In the genomic region with DNA sequence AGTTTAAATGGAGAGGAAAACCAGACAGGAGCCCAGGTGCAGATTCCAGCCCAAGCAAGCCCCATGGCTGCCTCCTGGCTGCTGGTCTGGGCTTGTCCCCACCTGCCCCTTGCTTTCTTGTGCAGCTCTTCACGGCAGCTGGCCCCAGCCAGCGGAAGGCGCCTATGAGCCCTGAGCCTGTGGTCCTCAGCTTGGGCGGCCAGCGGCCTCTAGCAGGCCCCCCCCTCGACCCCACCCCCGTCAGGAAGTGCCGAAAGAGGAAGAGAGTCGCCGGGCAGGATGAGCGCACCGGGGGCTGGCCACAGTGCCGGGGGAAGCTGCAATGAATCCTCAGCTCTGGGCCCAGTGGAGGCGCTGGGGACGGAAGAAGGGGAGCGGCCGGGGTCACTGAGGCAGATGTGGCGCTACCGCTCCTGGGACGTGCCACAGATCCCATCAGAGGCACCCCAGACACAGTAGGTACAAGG, we compare ENCODE assay signal across 9 cellular contexts. TPM values are rescaled to one million over a fixed set of nuclear protein-coding genes. Genes with fewer than 3 reads are reported as not detected.
A peak's percentile ranks its signal among the peaks of the same experiment; 100 is the strongest.
DNase-seq lines count a peak whose midpoint lies in the region; ATAC-seq, FAIRE-seq and TF ChIP-seq lines count a peak whose summit lies in the region.
"Had no signal": no experiment of that assay in that cellular context is flagged by ENCODE, and none has a peak within 500 bp of the region (broad histone marks: within the 10 kb centered on the region; RNA-seq: fewer than 3 reads in every experiment).

No MANE protein-coding gene starts in this region.

- H4K20me1 ChIP-seq in keratinocyte (ENCODE audit: control insufficient read depth, extremely low read depth, insufficient read depth, low read length): no peaks in the 10 kb centered on the region

- peaks cover 7 to 26% of the 10 kb centered on the region in 2 donors for H3K36me3 Mint-ChIP-seq in CD14-positive monocyte
- H3K36me3 Mint-ChIP-seq in activated T-helper 1 cell treated with anti-CD3 and anti-CD28 coated beads, Interleukin-12 subunit alpha, Interleukin-12 subunit beta, Interleukin-2, Interleukin-4 antibody, amounts not matched to agents 30 ng/mL and 10 ng/mL and 1 ng/mL, durations not matched to agents 14 hours and 24 hours and 36 hours (ENCODE audit: low read depth): peaks cover 5% of the 10 kb centered on the region

- H3K4me3 ChIP-seq in HUES48 (ENCODE audit: low read depth, low read length): no peak overlapping the region
- peak overlapping the region; percentile 57 to 81 (median 75) for H3K4me3 ChIP-seq in keratinocyte (ENCODE audit: control insufficient read depth in 2 of 3, extremely low read depth in 1 of 3, insufficient read depth in 2 of 3, low read depth in 1 of 3, low read length in 3 of 3)
- no peak overlapping the region for H3K4me3 ChIP-seq in thymus (ENCODE audit: low read length)
- H3K4me3 ChIP-seq in small intestine (ENCODE audit: low read depth in 1 of 2, low read length in 2 of 2): no peak overlapping the region

- peaks cover 72% of the 10 kb centered on the region for H3K4me1 ChIP-seq in HUES48 (ENCODE audit: control insufficient read depth, insufficient read depth, low read length)
- H3K4me1 ChIP-seq in keratinocyte (ENCODE audit: control insufficient read depth, extremely low read depth, insufficient read depth, low read length): peaks cover 55% of the 10 kb centered on the region
- H3K4me1 ChIP-seq in thymus (ENCODE audit: control insufficient read depth, insufficient read depth, low read length): peaks cover 40% of the 10 kb centered on the region
- H3K4me1 ChIP-seq in small intestine (ENCODE audit: control insufficient read depth in 2 of 2, insufficient read depth in 1 of 2, low read depth in 1 of 2, low read length in 1 of 2): peaks cover 2 to 7% of the 10 kb centered on the region in 2 donors

- ATAC-seq in GM18502 (IDR thresholded peaks at IDR 0.05; ENCODE audit: poor library complexity, unreplicated experiment): no peak

- H3K9me3 Mint-ChIP-seq in CD14-positive monocyte: peaks cover 0 to 4% (median 0%) of the 10 kb centered on the region in 7 donors
- H3K9me3 Mint-ChIP-seq in activated T-helper 1 cell treated with anti-CD3 and anti-CD28 coated beads, Interleukin-12 subunit alpha, Interleukin-12 subunit beta, Interleukin-2, Interleukin-4 antibody, amounts not matched to agents 30 ng/mL and 10 ng/mL and 1 ng/mL, durations not matched to agents 14 hours and 24 hours and 36 hours: no peaks in the 10 kb centered on the region

- 25% methylated on average over 20 of the region's 20 CpGs for WGBS in thymus
- 48 to 68% (median 64%) methylated on average over 18 to 20 of the region's 20 CpGs for WGBS in small intestine, 3 donors

- dilution Hi-C loops in keratinocyte (cut with MboI; ENCODE audit: extremely low pct_ligation_motif_present, low sequenced_read_pairs): no loop called here

- DNase-seq in CD14-positive monocyte (ENCODE audit: low spot score): peak; percentile 80
- no peak for DNase-seq in activated T-helper 1 cell treated with anti-CD3 and anti-CD28 coated beads, Interleukin-12 subunit alpha, Interleukin-12 subunit beta, Interleukin-2, Interleukin-4 antibody, amounts not matched to agents 30 ng/mL and 10 ng/mL and 1 ng/mL, durations not matched to agents 14 hours and 24 hours and 36 hours (ENCODE audit: low spot score)
- peak; percentile 73 for DNase-seq in keratinocyte (ENCODE audit: low read depth, low spot score)
- no peak for DNase-seq in HK-2 (ENCODE audit: unreplicated experiment)
- no peak for DNase-seq in small intestine

- intact Hi-C loops in CD14-positive monocyte (cut with micrococcal nuclease): loop anchor here in 1 of 2 donors (10.0 kb wide), 1 partner anchor 220 kb away; a partner anchor contains a TSS
- intact Hi-C loops in activated T-helper 1 cell treated with anti-CD3 and anti-CD28 coated beads, Interleukin-12 subunit alpha, Interleukin-12 subunit beta, Interleukin-2, Interleukin-4 antibody, amounts not matched to agents 30 ng/mL and 10 ng/mL and 1 ng/mL, durations not matched to agents 14 hours and 24 hours and 36 hours (cut with micrococcal nuclease): loop anchor here (5.0 kb wide), 1 partner anchor 498 kb away; a partner anchor contains a TSS

- FAIRE-seq in keratinocyte (lab: Jason Lieb, UNC) (peak; percentile 63), small intestine (lab: Jason Lieb, UNC) (no peak)
- FAIRE-seq: GM18507 had no signal

- H2AFZ ChIP-seq in keratinocyte (ENCODE audit: control insufficient read depth, low read length): peak overlapping the region; percentile 1

- TF ChIP-seq CTCF in CD14-positive monocyte (IDR thresholded peaks at IDR 0.05): no peak
- peak in 2 of 3 experiments; percentile 4 to 22 for TF ChIP-seq CTCF in keratinocyte (optimal IDR thresholded peaks at IDR 0.05 in 1 of 3, IDR thresholded peaks at IDR 0.05 in 1 of 3, conservative IDR thresholded peaks at IDR 0.05 in 1 of 3; ENCODE audit: extremely low read depth in 1 of 3, insufficient read depth in 2 of 3, low read length in 3 of 3)

- H3K79me2 ChIP-seq in keratinocyte (ENCODE audit: control insufficient read depth, insufficient read depth, low read length): peaks cover 42% of the 10 kb centered on the region

- H3K27me3 ChIP-seq in HUES48 (ENCODE audit: control insufficient read depth, insufficient read depth, low read length): peaks cover 11% of the 10 kb centered on the region; the same call in 1 of the 2 replicates
- no peaks in the 10 kb centered on the region for H3K27me3 ChIP-seq in keratinocyte (ENCODE audit: control insufficient read depth, extremely low read depth, insufficient read depth, low read length)
- no peaks in the 10 kb centered on the region for H3K27me3 ChIP-seq in thymus (ENCODE audit: control insufficient read depth, insufficient read depth)
- H3K27me3 ChIP-seq in small intestine (ENCODE audit: control insufficient read depth in 2 of 2, insufficient read depth in 2 of 2, low read length in 2 of 2): no peaks in the 10 kb centered on the region

- peak overlapping the region; percentile 96 to 100 for H3K4me3 Mint-ChIP-seq in CD14-positive monocyte
- peak overlapping the region; percentile 85 for H3K4me3 Mint-ChIP-seq in activated T-helper 1 cell treated with anti-CD3 and anti-CD28 coated beads, Interleukin-12 subunit alpha, Interleukin-12 subunit beta, Interleukin-2, Interleukin-4 antibody, amounts not matched to agents 30 ng/mL and 10 ng/mL and 1 ng/mL, durations not matched to agents 14 hours and 24 hours and 36 hours

- H3K9me1 ChIP-seq in keratinocyte (ENCODE audit: control insufficient read depth, extremely low read depth, insufficient read depth, low read length): peaks cover 3% of the 10 kb centered on the region

- peak overlapping the region; percentile 0 for H3K27ac ChIP-seq in HUES48 (ENCODE audit: low read depth, low read length)
- peak overlapping the region; percentile 22 for H3K27ac ChIP-seq in keratinocyte (ENCODE audit: control insufficient read depth, insufficient read depth, low read length)
- H3K27ac ChIP-seq in thymus (ENCODE audit: low read depth): peak overlapping the region; percentile 32
- H3K27ac ChIP-seq in small intestine (ENCODE audit: low read depth in 1 of 2, low read length in 1 of 2): peak overlapping the region in 1 of 2 donors; percentile 37

- peak overlapping the region; percentile 95 to 99 (median 96) for H3K27ac Mint-ChIP-seq in CD14-positive monocyte
- peak overlapping the region; percentile 57 for H3K27ac Mint-ChIP-seq in activated T-helper 1 cell treated with anti-CD3 and anti-CD28 coated beads, Interleukin-12 subunit alpha, Interleukin-12 subunit beta, Interleukin-2, Interleukin-4 antibody, amounts not matched to agents 30 ng/mL and 10 ng/mL and 1 ng/mL, durations not matched to agents 14 hours and 24 hours and 36 hours

- peaks cover 89% of the 10 kb centered on the region for H3K4me1 Mint-ChIP-seq in CD14-positive monocyte
- H3K4me1 Mint-ChIP-seq in activated T-helper 1 cell treated with anti-CD3 and anti-CD28 coated beads, Interleukin-12 subunit alpha, Interleukin-12 subunit beta, Interleukin-2, Interleukin-4 antibody, amounts not matched to agents 30 ng/mL and 10 ng/mL and 1 ng/mL, durations not matched to agents 14 hours and 24 hours and 36 hours (ENCODE audit: low read depth): peaks cover 72% of the 10 kb centered on the region

- peaks cover 0 to 3% (median 3%) of the 10 kb centered on the region in 3 donors for H3K27me3 Mint-ChIP-seq in CD14-positive monocyte (ENCODE audit: low read depth in 3 of 3)
- peaks cover 3% of the 10 kb centered on the region for H3K27me3 Mint-ChIP-seq in activated T-helper 1 cell treated with anti-CD3 and anti-CD28 coated beads, Interleukin-12 subunit alpha, Interleukin-12 subunit beta, Interleukin-2, Interleukin-4 antibody, amounts not matched to agents 30 ng/mL and 10 ng/mL and 1 ng/mL, durations not matched to agents 14 hours and 24 hours and 36 hours (ENCODE audit: insufficient read depth)

- no peaks in the 10 kb centered on the region for H3K9me3 ChIP-seq in HUES48 (ENCODE audit: control insufficient read depth, insufficient read depth, low read length)
- no peaks in the 10 kb centered on the region for H3K9me3 ChIP-seq in keratinocyte (ENCODE audit: control insufficient read depth, low read depth, low read length)
- H3K9me3 ChIP-seq in thymus (ENCODE audit: control insufficient read depth): no peaks in the 10 kb centered on the region
- no peaks in the 10 kb centered on the region for H3K9me3 ChIP-seq in small intestine (ENCODE audit: control insufficient read depth, low read depth)

- H3K36me3 ChIP-seq in HUES48 (ENCODE audit: control insufficient read depth, insufficient read depth, low read length): no peaks in the 10 kb centered on the region
- H3K36me3 ChIP-seq in keratinocyte (ENCODE audit: control insufficient read depth in 2 of 2, extremely low read depth in 1 of 2, insufficient read depth in 2 of 2, low read length in 2 of 2): peaks cover 2 to 4% of the 10 kb centered on the region in 2 experiments
- H3K36me3 ChIP-seq in thymus (ENCODE audit: control insufficient read depth, insufficient read depth): no peaks in the 10 kb centered on the region
- H3K36me3 ChIP-seq in small intestine (ENCODE audit: control insufficient read depth in 2 of 2, insufficient read depth in 2 of 2, low read length in 2 of 2): no peaks in the 10 kb centered on the region

- no peak overlapping the region for H3K9ac ChIP-seq in HUES48 (ENCODE audit: low read depth, low read length)
- H3K9ac ChIP-seq in keratinocyte (ENCODE audit: control insufficient read depth, extremely low read depth, insufficient read depth, low read length): peak overlapping the region; percentile 72

- H3K4me2 ChIP-seq in keratinocyte (ENCODE audit: control insufficient read depth, extremely low read depth, insufficient read depth, low read depth, low read length): peak overlapping the region; percentile 97

RNA-seq across cellular contexts. Expression of a gene that starts 2.1 kb away (rescaled TPM):
- polyA plus RNA-seq in CD14-positive monocyte (10 to 100 TPM; 30.4 to 33.4 TPM), keratinocyte (23.3 to 43.9 TPM (median 39.1 TPM) in 3 replicates), thymus (139 TPM), small intestine (100 to 1,000 TPM in 2 of 3 donors, 10 to 100 TPM in 1; 90.1 to 122 (median 117) TPM)
- total RNA-seq in activated T-helper 1 cell treated with anti-CD3 and anti-CD28 coated beads, Interleukin-12 subunit alpha, Interleukin-12 subunit beta, Interleukin-2, Interleukin-4 antibody, amounts not matched to agents 30 ng/mL and 10 ng/mL and 1 ng/mL, durations not matched to agents 14 hours and 24 hours and 36 hours: 101 TPM in 2 replicates
- 31.5 TPM for polyA plus RNA-seq in keratinocyte (2011; ENCODE audit: low read depth)
- 22.4 and 46.3 TPM in 2 replicates for polyA plus RNA-seq in keratinocyte (2011; cell fraction: cytosol; rRNA removed)
- 69.8 and 91.7 TPM in 2 replicates for polyA plus RNA-seq in keratinocyte (2011; cell fraction: nucleus; rRNA removed)
- polyA plus RNA-seq in keratinocyte (2012; ENCODE audit: low replicate concordance): 25.8 and 54.2 TPM in 2 replicates
- polyA minus RNA-seq in keratinocyte: 40.2 to 144 TPM (median 43.0 TPM) in 3 replicates
- polyA minus RNA-seq in keratinocyte (2011; cell fraction: cytosol; rRNA and poly(A)+ RNA removed): 107 TPM
- 46.5 and 51.3 TPM in 2 replicates for polyA minus RNA-seq in keratinocyte (2011; cell fraction: nucleus; rRNA and poly(A)+ RNA removed)

RNA-seq across cellular contexts. Expression of a gene that starts 36.3 kb away (rescaled TPM):
- polyA plus RNA-seq in CD14-positive monocyte (not detected), keratinocyte (5.4 to 8.8 TPM (median 6.5 TPM) in 3 replicates), thymus (150 TPM), small intestine (100 to 1,000 TPM; 206 to 356 (median 246) TPM)
- total RNA-seq in activated T-helper 1 cell treated with anti-CD3 and anti-CD28 coated beads, Interleukin-12 subunit alpha, Interleukin-12 subunit beta, Interleukin-2, Interleukin-4 antibody, amounts not matched to agents 30 ng/mL and 10 ng/mL and 1 ng/mL, durations not matched to agents 14 hours and 24 hours and 36 hours: 5.0 and 7.1 TPM in 2 replicates
- polyA plus RNA-seq in keratinocyte (2011; ENCODE audit: low read depth): 3.9 TPM
- 8.3 and 14.2 TPM in 2 replicates for polyA plus RNA-seq in keratinocyte (2011; cell fraction: cytosol; rRNA removed)
- 6.0 and 10.3 TPM in 2 replicates for polyA plus RNA-seq in keratinocyte (2011; cell fraction: nucleus; rRNA removed)
- 6.6 and 8.0 TPM in 2 replicates for polyA plus RNA-seq in keratinocyte (2012; ENCODE audit: low replicate concordance)
- polyA minus RNA-seq in keratinocyte: 1.2 to 4.6 TPM (median 1.5 TPM) in 3 replicates
- 7.7 TPM for polyA minus RNA-seq in keratinocyte (2011; cell fraction: cytosol; rRNA and poly(A)+ RNA removed)
- 1.3 and 1.5 TPM in 2 replicates for polyA minus RNA-seq in keratinocyte (2011; cell fraction: nucleus; rRNA and poly(A)+ RNA removed)

RNA-seq across cellular contexts. Expression of a gene that starts 46.4 kb away (rescaled TPM):
- polyA plus RNA-seq in CD14-positive monocyte: under 1 TPM in 1 of 2 donors, not detected in 1; 0.15 TPM
- total RNA-seq in activated T-helper 1 cell treated with anti-CD3 and anti-CD28 coated beads, Interleukin-12 subunit alpha, Interleukin-12 subunit beta, Interleukin-2, Interleukin-4 antibody, amounts not matched to agents 30 ng/mL and 10 ng/mL and 1 ng/mL, durations not matched to agents 14 hours and 24 hours and 36 hours: 1.2 TPM in 2 replicates
- polyA plus RNA-seq in keratinocyte: 0.06 TPM in 1 of 3 replicates, not detected in the others
- not detected for polyA plus RNA-seq in keratinocyte (2011; ENCODE audit: low read depth)
- not detected in 2 replicates for polyA plus RNA-seq in keratinocyte (2011; cell fraction: cytosol; rRNA removed)
- 0.10 and 0.21 TPM in 2 replicates for polyA plus RNA-seq in keratinocyte (2011; cell fraction: nucleus; rRNA removed)
- 0.17 TPM in 1 of 2 replicates, not detected in the other for polyA plus RNA-seq in keratinocyte (2012; ENCODE audit: low replicate concordance)
- polyA minus RNA-seq in keratinocyte: 0.42 TPM in 1 of 3 replicates, not detected in the others
- not detected for polyA minus RNA-seq in keratinocyte (2011; cell fraction: cytosol; rRNA and poly(A)+ RNA removed)
- 0.42 TPM in 1 of 2 replicates, not detected in the other for polyA minus RNA-seq in keratinocyte (2011; cell fraction: nucleus; rRNA and poly(A)+ RNA removed)
- 0.23 TPM for polyA plus RNA-seq in thymus
- polyA plus RNA-seq in small intestine: 1 to 10 TPM in 2 of 3 donors, not detected in 1; 3.1 to 7.8 TPM

Comparison
In these comparisons a context has a peak if more than half of its experiments do, and no peak if none do; other contexts are left out.
1. DNase-seq: peak in CD14-positive monocyte (single experiment) and keratinocyte (single experiment); none in activated T-helper 1 cell treated with anti-CD3 and anti-CD28 coated beads, Interleukin-12 subunit alpha, Interleukin-12 subunit beta, Interleukin-2, Interleukin-4 antibody, amounts not matched to agents 30 ng/mL and 10 ng/mL and 1 ng/mL, durations not matched to agents 14 hours and 24 hours and 36 hours (single experiment), HK-2 (single experiment) and small intestine (single experiment).
2. H3K4me3 ChIP-seq: peak in keratinocyte (3 of 3); none in HUES48 (single experiment), thymus (single experiment) and small intestine (0 of 2).